In genomic region chr11:66090288-66090687, GRCh38 we compare ENCODE assay signal across 27 cellular contexts. TPM values are rescaled to one million over a fixed set of nuclear protein-coding genes. Genes with fewer than 3 reads are reported as not detected.
"Had no signal": no experiment of that assay in that cellular context is flagged by ENCODE, and none has a peak within 500 bp of the region (broad histone marks: within the 10 kb centered on the region; RNA-seq: fewer than 3 reads in every experiment).

No MANE protein-coding gene starts in this region.

- H3K27me3 ChIP-seq: adrenal gland, Peyer's patch, SJSA1 had no signal

- H3K27ac Mint-ChIP-seq: activated CD4-positive, alpha-beta memory T cell treated with anti-CD3 and anti-CD28 coated beads for 36 hours; activated CD4-positive, alpha-beta T cell treated with anti-CD3 and anti-CD28 coated beads, Interleukin-2, amount 10 ng/mL, durations not matched to agents 7 days and 5 days; activated T-helper 2 cell treated with anti-CD3 and anti-CD28 coated beads, Interferon-gamma antibody, Interleukin-2, Interleukin-4, amounts not matched to agents 10 μg/mL and 5 μg/mL and 100 μg/mL, durations not matched to agents 14 hours and 24 hours and 36 hours; T-helper 1 cell treated with Interleukin-12 subunit alpha and Interleukin-12 subunit beta and Interleukin-4 antibody, amounts not matched to agents 30 μg/mL and 1 μg/mL, for 36 hours had no signal

- ATAC-seq: SK-N-SH treated with all-trans-retinoic acid at 6 μM for 48 hours had no signal

- H3K27ac ChIP-seq: adrenal gland, Peyer's patch, RWPE1, SJSA1, VCaP had no signal

- H3K36me3 Mint-ChIP-seq: activated naive CD8-positive, alpha-beta T cell had no signal

- H3K4me3 Mint-ChIP-seq: activated CD4-positive, alpha-beta memory T cell treated with anti-CD3 and anti-CD28 coated beads for 36 hours; activated CD4-positive, alpha-beta T cell treated with anti-CD3 and anti-CD28 coated beads, Interleukin-2, amount 10 ng/mL, durations not matched to agents 7 days and 5 days; activated naive CD8-positive, alpha-beta T cell; T-helper 1 cell treated with Interleukin-12 subunit alpha and Interleukin-12 subunit beta and Interleukin-4 antibody, amounts not matched to agents 30 μg/mL and 1 μg/mL, for 36 hours had no signal

- DNase-seq: activated CD4-positive, alpha-beta memory T cell treated with anti-CD3 and anti-CD28 coated beads for 36 hours; activated CD4-positive, alpha-beta T cell treated with anti-CD3 and anti-CD28 coated beads, Interleukin-2, amount 10 ng/mL, durations not matched to agents 7 days and 5 days; activated CD4-positive, CD25-positive, alpha-beta regulatory T cell; activated CD8-positive, alpha-beta memory T cell treated with anti-CD3 and anti-CD28 coated beads for 24 hours; activated gamma-delta T cell treated with Interleukin-2 at 50 U/mL for 16 hours; activated T-cell treated with anti-CD3 and anti-CD28 coated beads, Interleukin-2, amount 50 U/mL, for 48 hours; adrenal gland; anterior cingulate cortex; Kasumi-1; KBM-7; NCI-H1105 treated with DMSO at 0.1 percent for 48 hours; NCI-H1436 treated with DMSO at 0.1 percent for 48 hours; NCI-H187; NCI-H2081; NCI-H446; NCI-H524; Peyer's patch; SHP77; SW 1271; T1000 had no signal

- H3K4me3 ChIP-seq: adrenal gland, Peyer's patch, SJSA1 had no signal

- H3K9me3 Mint-ChIP-seq: activated CD4-positive, alpha-beta memory T cell treated with anti-CD3 and anti-CD28 coated beads for 36 hours; activated CD4-positive, alpha-beta T cell treated with anti-CD3 and anti-CD28 coated beads, Interleukin-2, amount 10 ng/mL, durations not matched to agents 7 days and 5 days; activated T-helper 2 cell treated with anti-CD3 and anti-CD28 coated beads, Interferon-gamma antibody, Interleukin-2, Interleukin-4, amounts not matched to agents 10 μg/mL and 5 μg/mL and 100 μg/mL, durations not matched to agents 14 hours and 24 hours and 36 hours had no signal

- H3K27me3 Mint-ChIP-seq: activated CD4-positive, alpha-beta memory T cell treated with anti-CD3 and anti-CD28 coated beads for 36 hours; activated CD4-positive, alpha-beta T cell treated with anti-CD3 and anti-CD28 coated beads, Interleukin-2, amount 10 ng/mL, durations not matched to agents 7 days and 5 days; activated naive CD8-positive, alpha-beta T cell had no signal

- H3K4me1 ChIP-seq: Peyer's patch, SJSA1 had no signal

- H3K9me3 ChIP-seq: adrenal gland, Peyer's patch, SJSA1 had no signal

- H3K36me3 ChIP-seq: adrenal gland, Peyer's patch had no signal

RNA-seq across cellular contexts. Expression of gene GAL3ST3, which starts 41.3 kb away (rescaled TPM):
- total RNA-seq: activated CD4-positive, alpha-beta memory T cell treated with anti-CD3 and anti-CD28 coated beads for 36 hours; activated CD4-positive, alpha-beta T cell treated with anti-CD3 and anti-CD28 coated beads, Interleukin-2, amount 10 ng/mL, durations not matched to agents 7 days and 5 days; Peyer's patch; SJSA1 had no signal
- polyA plus RNA-seq: adrenal gland had no signal
